ENCODE assay signal across 5 cellular contexts in the genomic region with DNA sequence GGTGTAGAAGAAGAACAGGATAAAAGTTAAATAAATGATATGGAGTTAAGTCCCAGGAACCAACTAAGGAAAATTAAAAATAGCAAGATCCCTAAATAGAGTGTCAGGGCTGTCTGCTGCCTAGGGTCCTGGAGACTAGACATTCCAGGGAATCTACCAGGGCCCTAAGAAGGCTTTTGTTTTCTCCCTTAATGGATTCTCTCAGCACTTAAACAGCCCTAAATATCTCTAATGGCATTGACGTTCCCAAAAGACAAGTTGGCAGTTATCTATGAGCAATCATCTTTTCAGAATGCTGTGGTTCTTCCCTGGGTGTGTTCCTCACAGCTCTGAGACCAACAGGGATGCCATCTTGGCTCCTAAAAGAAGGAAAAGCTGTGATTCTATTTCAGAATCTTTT.
"Had no signal": no experiment of that assay in that cellular context is flagged by ENCODE, and none has a peak within 500 bp of the region (broad histone marks: within the 10 kb centered on the region; RNA-seq: fewer than 3 reads in every experiment).

No MANE protein-coding gene starts in this region.

- H3K4me3 Mint-ChIP-seq: GM23338, H9 had no signal

- DNase-seq: H9, HCEC 1CT, IMR-90 had no signal

- H3K4me1 Mint-ChIP-seq: GM23338, H9 had no signal

- ATAC-seq: GM23338, K562 had no signal

- H3K27ac Mint-ChIP-seq: GM23338, H9 had no signal

- H3K4me2 ChIP-seq: GM23338 had no signal

- H3K4me3 ChIP-seq: GM23338, K562 had no signal
